20 cellular contexts compared by ENCODE assay signal in genomic region chr13:104327217-104327616, GRCh38.
"Had no signal": no experiment of that assay in that cellular context is flagged by ENCODE, and none has a peak within 500 bp of the region (broad histone marks: within the 10 kb centered on the region; RNA-seq: fewer than 3 reads in every experiment).

No MANE protein-coding gene starts in this region.

- H3K36me3 ChIP-seq: esophagus squamous epithelium, pancreas, sigmoid colon, SJSA1, spleen, thyroid gland had no signal

- ATAC-seq: natural killer cell had no signal

- H3K27me3 ChIP-seq: esophagus squamous epithelium, pancreas, sigmoid colon, SJSA1, spleen, thyroid gland had no signal

- FAIRE-seq: kidney, pancreas had no signal

- H3K9me3 ChIP-seq: pancreas, sigmoid colon, SJSA1, thyroid gland had no signal

- H3K4me3 ChIP-seq: esophagus squamous epithelium, pancreas, sigmoid colon, SJSA1, spleen, thyroid gland had no signal

- H3K4me1 ChIP-seq: esophagus squamous epithelium, pancreas, spleen, thyroid gland had no signal

- DNase-seq: activated CD4-positive, alpha-beta T cell treated with anti-CD3 and anti-CD28 coated beads for 1 hour; activated CD4-positive, alpha-beta T cell treated with anti-CD3 and anti-CD28 coated beads, Interleukin-2, amount 50 U/mL, for 4 hours; activated naive CD4-positive, alpha-beta T cell; activated naive CD8-positive, alpha-beta T cell treated with anti-CD3 and anti-CD28 coated beads for 36 hours; amygdala; cortex of kidney; effector CD4-positive, alpha-beta T cell; esophagus squamous epithelium; kidney; mesenchymal stem cell; natural killer cell; pancreas; sigmoid colon; spleen; stimulated activated CD4-positive, alpha-beta T cell treated with anti-CD3 and anti-CD28 coated beads, Interleukin-4, amount 100 ng/mL, for 4 hours; stimulated activated naive CD4-positive, alpha-beta T cell; T-helper 2 cell; thyroid gland had no signal

- H3K27ac ChIP-seq: esophagus squamous epithelium, pancreas, sigmoid colon, SJSA1, spleen, thyroid gland, VCaP had no signal
